ENCODE assay signal across 1 cellular context in the genomic region with DNA sequence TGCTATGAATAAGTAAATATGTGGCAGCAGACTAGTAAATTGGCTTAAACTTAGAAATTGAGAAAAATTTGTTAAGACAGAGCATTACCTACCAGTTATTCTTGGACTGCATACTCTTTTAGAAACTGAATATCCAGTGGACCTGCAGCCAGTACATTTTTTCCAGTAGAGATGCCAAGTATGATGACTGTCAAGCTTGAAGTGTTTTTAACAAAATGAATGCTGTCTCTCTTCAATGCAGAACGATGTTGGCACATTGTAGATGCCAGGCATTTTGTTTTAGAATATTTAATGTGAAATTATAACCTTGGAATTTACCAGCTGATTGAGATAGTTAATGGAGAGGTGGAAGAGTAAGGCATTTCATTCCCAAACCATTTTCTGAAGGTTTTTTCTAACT.
TF ChIP-seq lines count a peak whose summit lies in the region.

No MANE protein-coding gene starts in this region.

TF ChIP-seq in GM23338, 12 proteins besides CTCF, POLR2A, EP300 and RAD21 (continued from another document):
- TF ChIP-seq, protein P1, sequence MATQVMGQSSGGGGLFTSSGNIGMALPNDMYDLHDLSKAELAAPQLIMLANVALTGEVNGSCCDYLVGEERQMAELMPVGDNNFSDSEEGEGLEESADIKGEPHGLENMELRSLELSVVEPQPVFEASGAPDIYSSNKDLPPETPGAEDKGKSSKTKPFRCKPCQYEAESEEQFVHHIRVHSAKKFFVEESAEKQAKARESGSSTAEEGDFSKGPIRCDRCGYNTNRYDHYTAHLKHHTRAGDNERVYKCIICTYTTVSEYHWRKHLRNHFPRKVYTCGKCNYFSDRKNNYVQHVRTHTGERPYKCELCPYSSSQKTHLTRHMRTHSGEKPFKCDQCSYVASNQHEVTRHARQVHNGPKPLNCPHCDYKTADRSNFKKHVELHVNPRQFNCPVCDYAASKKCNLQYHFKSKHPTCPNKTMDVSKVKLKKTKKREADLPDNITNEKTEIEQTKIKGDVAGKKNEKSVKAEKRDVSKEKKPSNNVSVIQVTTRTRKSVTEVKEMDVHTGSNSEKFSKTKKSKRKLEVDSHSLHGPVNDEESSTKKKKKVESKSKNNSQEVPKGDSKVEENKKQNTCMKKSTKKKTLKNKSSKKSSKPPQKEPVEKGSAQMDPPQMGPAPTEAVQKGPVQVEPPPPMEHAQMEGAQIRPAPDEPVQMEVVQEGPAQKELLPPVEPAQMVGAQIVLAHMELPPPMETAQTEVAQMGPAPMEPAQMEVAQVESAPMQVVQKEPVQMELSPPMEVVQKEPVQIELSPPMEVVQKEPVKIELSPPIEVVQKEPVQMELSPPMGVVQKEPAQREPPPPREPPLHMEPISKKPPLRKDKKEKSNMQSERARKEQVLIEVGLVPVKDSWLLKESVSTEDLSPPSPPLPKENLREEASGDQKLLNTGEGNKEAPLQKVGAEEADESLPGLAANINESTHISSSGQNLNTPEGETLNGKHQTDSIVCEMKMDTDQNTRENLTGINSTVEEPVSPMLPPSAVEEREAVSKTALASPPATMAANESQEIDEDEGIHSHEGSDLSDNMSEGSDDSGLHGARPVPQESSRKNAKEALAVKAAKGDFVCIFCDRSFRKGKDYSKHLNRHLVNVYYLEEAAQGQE (IDR thresholded peaks at IDR 0.05; ENCODE audit: unreplicated experiment), result no peak
- no peak for TF ChIP-seq JUNB (IDR thresholded peaks at IDR 0.05; ENCODE audit: unreplicated experiment)
- TF ChIP-seq, protein P2, sequence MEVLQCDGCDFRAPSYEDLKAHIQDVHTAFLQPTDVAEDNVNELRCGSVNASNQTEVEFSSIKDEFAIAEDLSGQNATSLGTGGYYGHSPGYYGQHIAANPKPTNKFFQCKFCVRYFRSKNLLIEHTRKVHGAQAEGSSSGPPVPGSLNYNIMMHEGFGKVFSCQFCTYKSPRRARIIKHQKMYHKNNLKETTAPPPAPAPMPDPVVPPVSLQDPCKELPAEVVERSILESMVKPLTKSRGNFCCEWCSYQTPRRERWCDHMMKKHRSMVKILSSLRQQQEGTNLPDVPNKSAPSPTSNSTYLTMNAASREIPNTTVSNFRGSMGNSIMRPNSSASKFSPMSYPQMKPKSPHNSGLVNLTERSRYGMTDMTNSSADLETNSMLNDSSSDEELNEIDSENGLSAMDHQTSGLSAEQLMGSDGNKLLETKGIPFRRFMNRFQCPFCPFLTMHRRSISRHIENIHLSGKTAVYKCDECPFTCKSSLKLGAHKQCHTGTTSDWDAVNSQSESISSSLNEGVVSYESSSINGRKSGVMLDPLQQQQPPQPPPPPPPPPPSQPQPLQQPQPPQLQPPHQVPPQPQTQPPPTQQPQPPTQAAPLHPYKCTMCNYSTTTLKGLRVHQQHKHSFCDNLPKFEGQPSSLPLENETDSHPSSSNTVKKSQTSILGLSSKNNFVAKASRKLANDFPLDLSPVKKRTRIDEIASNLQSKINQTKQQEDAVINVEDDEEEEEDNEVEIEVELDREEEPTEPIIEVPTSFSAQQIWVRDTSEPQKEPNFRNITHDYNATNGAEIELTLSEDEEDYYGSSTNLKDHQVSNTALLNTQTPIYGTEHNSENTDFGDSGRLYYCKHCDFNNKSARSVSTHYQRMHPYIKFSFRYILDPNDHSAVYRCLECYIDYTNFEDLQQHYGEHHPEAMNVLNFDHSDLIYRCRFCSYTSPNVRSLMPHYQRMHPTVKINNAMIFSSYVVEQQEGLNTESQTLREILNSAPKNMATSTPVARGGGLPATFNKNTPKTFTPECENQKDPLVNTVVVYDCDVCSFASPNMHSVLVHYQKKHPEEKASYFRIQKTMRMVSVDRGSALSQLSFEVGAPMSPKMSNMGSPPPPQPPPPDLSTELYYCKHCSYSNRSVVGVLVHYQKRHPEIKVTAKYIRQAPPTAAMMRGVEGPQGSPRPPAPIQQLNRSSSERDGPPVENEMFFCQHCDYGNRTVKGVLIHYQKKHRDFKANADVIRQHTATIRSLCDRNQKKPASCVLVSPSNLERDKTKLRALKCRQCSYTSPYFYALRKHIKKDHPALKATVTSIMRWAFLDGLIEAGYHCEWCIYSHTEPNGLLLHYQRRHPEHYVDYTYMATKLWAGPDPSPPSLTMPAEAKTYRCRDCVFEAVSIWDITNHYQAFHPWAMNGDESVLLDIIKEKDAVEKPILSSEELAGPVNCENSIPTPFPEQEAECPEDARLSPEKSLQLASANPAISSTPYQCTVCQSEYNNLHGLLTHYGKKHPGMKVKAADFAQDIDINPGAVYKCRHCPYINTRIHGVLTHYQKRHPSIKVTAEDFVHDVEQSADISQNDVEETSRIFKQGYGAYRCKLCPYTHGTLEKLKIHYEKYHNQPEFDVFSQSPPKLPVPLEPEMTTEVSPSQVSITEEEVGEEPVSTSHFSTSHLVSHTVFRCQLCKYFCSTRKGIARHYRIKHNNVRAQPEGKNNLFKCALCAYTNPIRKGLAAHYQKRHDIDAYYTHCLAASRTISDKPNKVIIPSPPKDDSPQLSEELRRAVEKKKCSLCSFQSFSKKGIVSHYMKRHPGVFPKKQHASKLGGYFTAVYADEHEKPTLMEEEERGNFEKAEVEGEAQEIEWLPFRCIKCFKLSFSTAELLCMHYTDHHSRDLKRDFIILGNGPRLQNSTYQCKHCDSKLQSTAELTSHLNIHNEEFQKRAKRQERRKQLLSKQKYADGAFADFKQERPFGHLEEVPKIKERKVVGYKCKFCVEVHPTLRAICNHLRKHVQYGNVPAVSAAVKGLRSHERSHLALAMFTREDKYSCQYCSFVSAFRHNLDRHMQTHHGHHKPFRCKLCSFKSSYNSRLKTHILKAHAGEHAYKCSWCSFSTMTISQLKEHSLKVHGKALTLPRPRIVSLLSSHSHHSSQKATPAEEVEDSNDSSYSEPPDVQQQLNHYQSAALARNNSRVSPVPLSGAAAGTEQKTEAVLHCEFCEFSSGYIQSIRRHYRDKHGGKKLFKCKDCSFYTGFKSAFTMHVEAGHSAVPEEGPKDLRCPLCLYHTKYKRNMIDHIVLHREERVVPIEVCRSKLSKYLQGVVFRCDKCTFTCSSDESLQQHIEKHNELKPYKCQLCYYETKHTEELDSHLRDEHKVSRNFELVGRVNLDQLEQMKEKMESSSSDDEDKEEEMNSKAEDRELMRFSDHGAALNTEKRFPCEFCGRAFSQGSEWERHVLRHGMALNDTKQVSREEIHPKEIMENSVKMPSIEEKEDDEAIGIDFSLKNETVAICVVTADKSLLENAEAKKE (CRISPR knock-in tag; IDR thresholded peaks at IDR 0.05), result no peak
- TF ChIP-seq ZNF331 (CRISPR knock-in tag; IDR thresholded peaks at IDR 0.05; ENCODE audit: low read depth), result no peak
- no peak for TF ChIP-seq EZH2phosphoT487 (IDR thresholded peaks at IDR 0.05; ENCODE audit: unreplicated experiment)
- TF ChIP-seq NANOG (IDR thresholded peaks at IDR 0.05; ENCODE audit: borderline replicate concordance), result no peak
- TF ChIP-seq CREB1 (CRISPR knock-in tag; IDR thresholded peaks at IDR 0.05; ENCODE audit: low read depth), result no peak
- TF ChIP-seq, protein P3, sequence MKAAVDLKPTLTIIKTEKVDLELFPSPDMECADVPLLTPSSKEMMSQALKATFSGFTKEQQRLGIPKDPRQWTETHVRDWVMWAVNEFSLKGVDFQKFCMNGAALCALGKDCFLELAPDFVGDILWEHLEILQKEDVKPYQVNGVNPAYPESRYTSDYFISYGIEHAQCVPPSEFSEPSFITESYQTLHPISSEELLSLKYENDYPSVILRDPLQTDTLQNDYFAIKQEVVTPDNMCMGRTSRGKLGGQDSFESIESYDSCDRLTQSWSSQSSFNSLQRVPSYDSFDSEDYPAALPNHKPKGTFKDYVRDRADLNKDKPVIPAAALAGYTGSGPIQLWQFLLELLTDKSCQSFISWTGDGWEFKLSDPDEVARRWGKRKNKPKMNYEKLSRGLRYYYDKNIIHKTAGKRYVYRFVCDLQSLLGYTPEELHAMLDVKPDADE (IDR thresholded peaks at IDR 0.05), result no peak
